Comparison of ENCODE assay signal across 7 cellular contexts in genomic region chr17:14302421-14303099, GRCh38. TPM values are rescaled to one million over a fixed set of nuclear protein-coding genes. Genes with fewer than 3 reads are reported as not detected.
DNase-seq lines count a peak whose midpoint lies in the region; ATAC-seq, FAIRE-seq and TF ChIP-seq lines count a peak whose summit lies in the region.

No MANE protein-coding gene starts in this region.

- TF ChIP-seq POLR2A in GM12891 (IDR thresholded peaks at IDR 0.05; ENCODE audit: low read depth, low read length): no peak

- DNase-seq in GM12891 (ENCODE audit: insufficient read length, low spot score): peak; percentile 80
- peak; percentile 68 for DNase-seq in NCI-H226
- peak; percentile 86 for DNase-seq in activated CD8-positive, alpha-beta T cell treated with anti-CD3 and anti-CD28 coated beads, Interleukin-2, amount 10 ng/mL, durations not matched to agents 7 days and 5 days
- peak; percentile 75 to 81 (median 80) for DNase-seq in effector memory CD8-positive, alpha-beta T cell
- peak; percentile 86 for DNase-seq in mesenchymal stem cell
- peak; percentile 71 for DNase-seq in stimulated activated CD8-positive, alpha-beta memory T cell treated with anti-CD3 and anti-CD28 coated beads, Interleukin-12 subunit alpha, Interleukin-12 subunit beta, amount 100 ng/mL, for 1 hour (ENCODE audit: low read depth)

- H2BK5ac ChIP-seq in mesenchymal stem cell (ENCODE audit: low read depth, low read length, poor library complexity, severe bottlenecking): no peak overlapping the region

- H3K4me2 ChIP-seq in mesenchymal stem cell (ENCODE audit: low read length, poor library complexity, severe bottlenecking): peak overlapping the region; percentile 96

- H3K27me3 ChIP-seq in mesenchymal stem cell (ENCODE audit: control insufficient read depth in 1 of 2, insufficient read depth in 1 of 2, low read length in 2 of 2): peaks cover 0 to 62% of the 10 kb centered on the region in 2 experiments

- peaks cover 46% of the 10 kb centered on the region for H3K4me1 ChIP-seq in mesenchymal stem cell (ENCODE audit: control insufficient read depth, insufficient read depth, low read depth, low read length)

- peak overlapping the region; percentile 94 for H3K4me3 Mint-ChIP-seq in activated CD8-positive, alpha-beta T cell treated with anti-CD3 and anti-CD28 coated beads, Interleukin-2, amount 10 ng/mL, durations not matched to agents 7 days and 5 days
- peak overlapping the region; percentile 92 to 95 for H3K4me3 Mint-ChIP-seq in effector memory CD8-positive, alpha-beta T cell

- peak overlapping the region; percentile 67 to 80 for H3K18ac ChIP-seq in mesenchymal stem cell (ENCODE audit: low read depth in 1 of 2, low read length in 2 of 2)

- no peak overlapping the region for H3K27ac ChIP-seq in mesenchymal stem cell (ENCODE audit: low read length, poor library complexity, severe bottlenecking)

- H3K9ac ChIP-seq in mesenchymal stem cell (ENCODE audit: low read length): peak overlapping the region; percentile 95

- H3K27ac Mint-ChIP-seq in activated CD8-positive, alpha-beta T cell treated with anti-CD3 and anti-CD28 coated beads, Interleukin-2, amount 10 ng/mL, durations not matched to agents 7 days and 5 days: peak overlapping the region; percentile 95
- peak overlapping the region; percentile 73 to 94 for H3K27ac Mint-ChIP-seq in effector memory CD8-positive, alpha-beta T cell

- no peaks in the 10 kb centered on the region for H3K9me3 ChIP-seq in mesenchymal stem cell (ENCODE audit: control insufficient read depth, low read length)

- H3K36me3 ChIP-seq in mesenchymal stem cell (ENCODE audit: control insufficient read depth in 1 of 2, insufficient read depth in 2 of 2, low read depth in 1 of 2, low read length in 2 of 2): peaks cover 0 to 4% of the 10 kb centered on the region in 2 experiments

- peaks cover 18% of the 10 kb centered on the region for H3K27me3 Mint-ChIP-seq in activated CD8-positive, alpha-beta T cell treated with anti-CD3 and anti-CD28 coated beads, Interleukin-2, amount 10 ng/mL, durations not matched to agents 7 days and 5 days (ENCODE audit: low read depth)
- peaks cover 17 to 22% of the 10 kb centered on the region in 2 donors for H3K27me3 Mint-ChIP-seq in effector memory CD8-positive, alpha-beta T cell

- FAIRE-seq in GM12891 (lab: Jason Lieb, UNC): peak; percentile 80

- no peak overlapping the region for H2AK5ac ChIP-seq in mesenchymal stem cell (ENCODE audit: low read length, severe bottlenecking)

- peak overlapping the region; percentile 10 to 71 for H2BK12ac ChIP-seq in mesenchymal stem cell (ENCODE audit: low read length in 2 of 2)

- H2BK120ac ChIP-seq in mesenchymal stem cell (ENCODE audit: low read depth, low read length): peak overlapping the region; percentile 43

- peak overlapping the region in 1 of 2 experiments; percentile 99 for H3K23ac ChIP-seq in mesenchymal stem cell (ENCODE audit: low read length in 2 of 2)

- peaks cover 9% of the 10 kb centered on the region for H3K36me3 Mint-ChIP-seq in activated CD8-positive, alpha-beta T cell treated with anti-CD3 and anti-CD28 coated beads, Interleukin-2, amount 10 ng/mL, durations not matched to agents 7 days and 5 days (ENCODE audit: low read depth)
- H3K36me3 Mint-ChIP-seq in effector memory CD8-positive, alpha-beta T cell (ENCODE audit: insufficient read depth): peaks cover 30% of the 10 kb centered on the region

- ATAC-seq in HG02610 (IDR thresholded peaks at IDR 0.05; ENCODE audit: unreplicated experiment): peak; percentile 78
- ATAC-seq in activated CD8-positive, alpha-beta T cell treated with anti-CD3 and anti-CD28 coated beads, Interleukin-2, amount 10 ng/mL, durations not matched to agents 7 days and 5 days: peak; percentile 48
- ATAC-seq in effector memory CD8-positive, alpha-beta T cell (replicated peaks): peak; percentile 57

- H3K14ac ChIP-seq in mesenchymal stem cell (ENCODE audit: low read length in 2 of 2): peak overlapping the region; percentile 55 to 62

- POLR2A ChIA-PET in activated CD8-positive, alpha-beta T cell treated with anti-CD3 and anti-CD28 coated beads, Interleukin-2, amount 10 ng/mL, durations not matched to agents 7 days and 5 days (lab: Charles Lee): interaction anchor here (0.9 to 4.2 kb wide), 9 partner anchors 96 to 646 kb away, joined by 3 to 64 read pairs (median 5); partner anchors contain the start of gene COX10

- H3K4ac ChIP-seq in mesenchymal stem cell (ENCODE audit: low read depth in 1 of 2, low read length in 2 of 2): peak overlapping the region; percentile 35 to 90

- no peak overlapping the region for H2AFZ ChIP-seq in mesenchymal stem cell (ENCODE audit: low read depth, low read length)

- H4K8ac ChIP-seq in mesenchymal stem cell (ENCODE audit: low read length): peak overlapping the region; percentile 48

- peak overlapping the region; percentile 62 to 100 for H3K4me3 ChIP-seq in mesenchymal stem cell (ENCODE audit: insufficient read depth in 1 of 2, low read depth in 1 of 2, low read length in 2 of 2)

- peaks cover 69% of the 10 kb centered on the region for H3K4me1 Mint-ChIP-seq in activated CD8-positive, alpha-beta T cell treated with anti-CD3 and anti-CD28 coated beads, Interleukin-2, amount 10 ng/mL, durations not matched to agents 7 days and 5 days (ENCODE audit: low read depth)
- H3K4me1 Mint-ChIP-seq in effector memory CD8-positive, alpha-beta T cell (ENCODE audit: low read depth in 2 of 2): peaks cover 40 to 51% of the 10 kb centered on the region in 2 donors

- H3K79me1 ChIP-seq in mesenchymal stem cell (replicated peaks; ENCODE audit: low read length, poor library complexity, severe bottlenecking): no peaks in the 10 kb centered on the region

- CTCF ChIA-PET in activated CD8-positive, alpha-beta T cell treated with anti-CD3 and anti-CD28 coated beads, Interleukin-2, amount 10 ng/mL, durations not matched to agents 7 days and 5 days (lab: Charles Lee): interaction anchor here (0.7 to 3.9 kb wide), 21 partner anchors 17 to 1271 kb away, joined by 3 to 62 read pairs (median 3); no protein-coding TSS in a partner anchor

- no peaks in the 10 kb centered on the region for H3K9me3 Mint-ChIP-seq in activated CD8-positive, alpha-beta T cell treated with anti-CD3 and anti-CD28 coated beads, Interleukin-2, amount 10 ng/mL, durations not matched to agents 7 days and 5 days (ENCODE audit: insufficient read depth)
- H3K9me3 Mint-ChIP-seq in effector memory CD8-positive, alpha-beta T cell: no peaks in the 10 kb centered on the region

- H2BK15ac ChIP-seq in mesenchymal stem cell (ENCODE audit: low read depth, poor library complexity, severe bottlenecking): peak overlapping the region; percentile 79

- H4K91ac ChIP-seq in mesenchymal stem cell (ENCODE audit: low read length): no peak overlapping the region

- under 1% methylated on average over 64 of the region's 64 CpGs for WGBS in mesenchymal stem cell

TF ChIP-seq in GM12891, 5 proteins besides CTCF, POLR2A, EP300 and RAD21:
- no peak for TF ChIP-seq SPI1 (IDR thresholded peaks at IDR 0.05; ENCODE audit: low read depth, low read length)
- TF ChIP-seq PAX5 (IDR thresholded peaks at IDR 0.05; ENCODE audit: insufficient read depth, low read length, severe bottlenecking): peak; percentile 39
- no peak for TF ChIP-seq POLR2AphosphoS5 (IDR thresholded peaks at IDR 0.05; ENCODE audit: low read depth, low read length)
- no peak for TF ChIP-seq POU2F2 (IDR thresholded peaks at IDR 0.05; ENCODE audit: low read depth, low read length)
- no peak for TF ChIP-seq TAF1 (IDR thresholded peaks at IDR 0.05; ENCODE audit: low read depth, low read length)

RNA-seq across cellular contexts. Expression of gene HS3ST3B1, which starts 1.7 kb away (rescaled TPM):
- 0.44 TPM for polyA plus RNA-seq in GM12891 (2012; ENCODE audit: low read depth, missing spikeins)
- 10 to 100 TPM in 1 of 2 experiments, 1 to 10 TPM in 1; 9.9 to 10.3 TPM for total RNA-seq in activated CD8-positive, alpha-beta T cell treated with anti-CD3 and anti-CD28 coated beads, Interleukin-2, amount 10 ng/mL, durations not matched to agents 7 days and 5 days
- 16.0 TPM for polyA plus RNA-seq in mesenchymal stem cell (2013, experiment 1 of 2)
- 15.8 TPM for polyA plus RNA-seq in mesenchymal stem cell (2013, experiment 2 of 2)
